In genomic region chr3:107560166-107560565, GRCh38 we compare ENCODE assay signal across 22 cellular contexts.
"Had no signal": no experiment of that assay in that cellular context is flagged by ENCODE, and none has a peak within 500 bp of the region (broad histone marks: within the 10 kb centered on the region; RNA-seq: fewer than 3 reads in every experiment).

No MANE protein-coding gene starts in this region.

- H3K4me1 ChIP-seq: right atrium auricular region had no signal

- H3K9me3 ChIP-seq: left ventricle myocardium inferior, mucosa of descending colon, ovary, right atrium auricular region, tibial nerve, vagina had no signal

- H3K4me3 ChIP-seq: hepatocyte, left ventricle myocardium inferior, lung, mucosa of descending colon, ovary, right atrium auricular region, skin epidermis, tibial nerve, vagina had no signal

- H3K4me3 Mint-ChIP-seq: naive thymus-derived CD4-positive, alpha-beta T cell; natural killer cell treated with Interleukin-12 subunit alpha and Interleukin-12 subunit beta and Interleukin-15 and Interleukin-18, amount 100 ng/mL, for 72 hours; stimulated activated naive CD8-positive, alpha-beta T cell treated with anti-CD3 and anti-CD28 coated beads, Interleukin-15, amount 100 ng/mL, for 72 hours; type B pancreatic cell had no signal

- DNase-seq: islet precursor cell; left ventricle myocardium inferior; midbrain; mucosa of descending colon; naive thymus-derived CD4-positive, alpha-beta T cell; ovary; stimulated activated CD4-positive, alpha-beta T cell treated with anti-CD3 and anti-CD28 coated beads, Interleukin-12 subunit alpha, Interleukin-12 subunit beta, amount 100 ng/mL, for 4 hours; stimulated activated CD4-positive, alpha-beta T cell treated with anti-CD3 and anti-CD28 coated beads, Interleukin-15, amount 100 ng/mL, for 24 hours; stimulated activated CD4-positive, alpha-beta T cell treated with anti-CD3 and anti-CD28 coated beads, Interleukin-2, amount 100 ng/mL, for 24 hours; stimulated activated CD4-positive, alpha-beta T cell treated with anti-CD3 and anti-CD28 coated beads, Interleukin-4, amount 100 ng/mL, for 1 hour; stimulated activated naive CD4-positive, alpha-beta T cell treated with Interleukin-2 at 50 U/mL for 16 hours; stimulated activated naive CD8-positive, alpha-beta T cell treated with anti-CD3 and anti-CD28 coated beads, Interleukin-15, amount 100 ng/mL, for 72 hours; substantia nigra had no signal

- H3K27ac ChIP-seq: hepatocyte, left ventricle myocardium inferior, ovary, right atrium auricular region, skin epidermis, vagina had no signal

- H3K36me3 Mint-ChIP-seq: natural killer cell treated with Interleukin-12 subunit alpha and Interleukin-12 subunit beta and Interleukin-15 and Interleukin-18, amount 100 ng/mL, for 72 hours had no signal

- H3K27me3 Mint-ChIP-seq: naive thymus-derived CD4-positive, alpha-beta T cell; natural killer cell treated with Interleukin-12 subunit alpha and Interleukin-12 subunit beta and Interleukin-15 and Interleukin-18, amount 100 ng/mL, for 72 hours; progenitor cell of endocrine pancreas; stimulated activated naive CD8-positive, alpha-beta T cell treated with anti-CD3 and anti-CD28 coated beads, Interleukin-15, amount 100 ng/mL, for 72 hours; type B pancreatic cell had no signal

- H3K27ac Mint-ChIP-seq: natural killer cell treated with Interleukin-12 subunit alpha and Interleukin-12 subunit beta and Interleukin-15 and Interleukin-18, amount 100 ng/mL, for 72 hours; progenitor cell of endocrine pancreas; type B pancreatic cell had no signal

- H3K27me3 ChIP-seq: hepatocyte, ovary, right atrium auricular region, tibial nerve, vagina had no signal

- ATAC-seq: mucosa of descending colon; naive thymus-derived CD4-positive, alpha-beta T cell; natural killer cell treated with Interleukin-12 subunit alpha and Interleukin-12 subunit beta and Interleukin-15 and Interleukin-18, amount 100 ng/mL, for 72 hours; stimulated activated naive CD8-positive, alpha-beta T cell treated with anti-CD3 and anti-CD28 coated beads, Interleukin-15, amount 100 ng/mL, for 72 hours had no signal

- H3K9me3 Mint-ChIP-seq: naive thymus-derived CD4-positive, alpha-beta T cell; natural killer cell treated with Interleukin-12 subunit alpha and Interleukin-12 subunit beta and Interleukin-15 and Interleukin-18, amount 100 ng/mL, for 72 hours; stimulated activated naive CD8-positive, alpha-beta T cell treated with anti-CD3 and anti-CD28 coated beads, Interleukin-15, amount 100 ng/mL, for 72 hours; type B pancreatic cell had no signal

- H3K36me3 ChIP-seq: left ventricle myocardium inferior, ovary, right atrium auricular region, tibial nerve, vagina had no signal
